In genomic region chr10:119734396-119735332, GRCh38 we compare ENCODE assay signal across 13 cellular contexts. TPM values are rescaled to one million over a fixed set of nuclear protein-coding genes. Genes with fewer than 3 reads are reported as not detected.
DNase-seq lines count a peak whose midpoint lies in the region; ATAC-seq, FAIRE-seq and TF ChIP-seq lines count a peak whose summit lies in the region.
"Had no signal": no experiment of that assay in that cellular context is flagged by ENCODE, and none has a peak within 500 bp of the region (broad histone marks: within the 10 kb centered on the region; RNA-seq: fewer than 3 reads in every experiment).

No MANE protein-coding gene starts in this region.

- no peak overlapping the region for H3K4me3 ChIP-seq in astrocyte (ENCODE audit: insufficient read depth, low read depth, low read length)
- H3K4me3 ChIP-seq in kidney epithelial cell (ENCODE audit: low read depth, low read length): no peak overlapping the region
- H3K4me3 ChIP-seq in effector memory CD4-positive, alpha-beta T cell (ENCODE audit: insufficient read depth, low read depth, low read length, poor library complexity, severe bottlenecking): no peak overlapping the region
- H3K4me3 ChIP-seq: upper lobe of right lung had no signal

- no peak overlapping the region for H2AFZ ChIP-seq in astrocyte (ENCODE audit: low read depth, low read length)

- no peak overlapping the region for H3K27ac Mint-ChIP-seq in astrocyte (ENCODE audit: unreplicated experiment)

- H3K27ac ChIP-seq in astrocyte (ENCODE audit: low read depth, low read length): no peak overlapping the region
- no peak overlapping the region for H3K27ac ChIP-seq in effector memory CD4-positive, alpha-beta T cell (ENCODE audit: insufficient read depth, low read length, poor library complexity, severe bottlenecking)
- H3K27ac ChIP-seq: upper lobe of right lung had no signal

- TF ChIP-seq CTCF in astrocyte (IDR thresholded peaks at IDR 0.05; ENCODE audit: insufficient read depth, low read depth, low read length): no peak
- no peak for TF ChIP-seq CTCF in kidney epithelial cell (IDR thresholded peaks at IDR 0.05; ENCODE audit: insufficient read depth, low read length, poor library complexity, severe bottlenecking)

- no peak for FAIRE-seq in astrocyte (lab: Jason Lieb, UNC)

- H3K36me3 Mint-ChIP-seq in astrocyte (ENCODE audit: low read depth, unreplicated experiment): no peaks in the 10 kb centered on the region

- H3K27me3 Mint-ChIP-seq in astrocyte (ENCODE audit: low read depth, unreplicated experiment): no peaks in the 10 kb centered on the region

- H3K79me2 ChIP-seq in astrocyte (ENCODE audit: insufficient read depth, low read length): peaks cover 50% of the 10 kb centered on the region

- H3K9me3 ChIP-seq in astrocyte (ENCODE audit: insufficient read depth, low read depth, low read length): no peaks in the 10 kb centered on the region
- H3K9me3 ChIP-seq in effector memory CD4-positive, alpha-beta T cell (ENCODE audit: control insufficient read depth, low read length): no peaks in the 10 kb centered on the region
- H3K9me3 ChIP-seq: upper lobe of right lung had no signal

- H3K4me3 Mint-ChIP-seq in astrocyte (ENCODE audit: unreplicated experiment): no peak overlapping the region

- no peak overlapping the region for H3K4me2 ChIP-seq in astrocyte (ENCODE audit: low read length)

- intact Hi-C loops in cardiac septum (cut with DNase I): no loop called here

- no peaks in the 10 kb centered on the region for H3K9me3 Mint-ChIP-seq in astrocyte (ENCODE audit: unreplicated experiment)

- no peaks in the 10 kb centered on the region for H4K20me1 ChIP-seq in astrocyte (ENCODE audit: insufficient read depth, low read length)

- peaks cover 26% of the 10 kb centered on the region for H3K4me1 ChIP-seq in astrocyte (ENCODE audit: insufficient read depth, low read length)
- H3K4me1 ChIP-seq in effector memory CD4-positive, alpha-beta T cell (ENCODE audit: control insufficient read depth, insufficient read depth, low read length, poor library complexity, severe bottlenecking): peaks cover 16% of the 10 kb centered on the region

- DNase-seq in COLO829 (ENCODE audit: low spot score) (peak; percentile 69), HT1080 (ENCODE audit: low read depth) (peak; percentile 65), astrocyte (ENCODE audit: low read depth) (peak; percentile 74), kidney epithelial cell (ENCODE audit: low read depth) (peak; percentile 56), cardiac septum (ENCODE audit: low spot score) (no peak)
- no peak for DNase-seq in effector memory CD4-positive, alpha-beta T cell
- DNase-seq: activated effector memory CD4-positive, alpha-beta T cell treated with anti-CD3 and anti-CD28 coated beads, Interleukin-2, amount 50 U/mL, for 16 hours; GOT3; islet precursor cell; posterior cingulate gyrus; upper lobe of right lung had no signal

- H3K27me3 ChIP-seq in astrocyte (ENCODE audit: insufficient read depth, low read length) (no peaks in the 10 kb centered on the region), kidney epithelial cell (ENCODE audit: control insufficient read depth, insufficient read depth, low read length) (no peaks in the 10 kb centered on the region)
- H3K27me3 ChIP-seq in effector memory CD4-positive, alpha-beta T cell (replicated peaks; ENCODE audit: control insufficient read depth, insufficient read depth, low read length, poor library complexity, severe bottlenecking): no peaks in the 10 kb centered on the region
- H3K27me3 ChIP-seq: upper lobe of right lung had no signal

- peaks cover 32% of the 10 kb centered on the region for H3K4me1 Mint-ChIP-seq in astrocyte (ENCODE audit: low read depth, unreplicated experiment)

- no peaks in the 10 kb centered on the region for H3K36me3 ChIP-seq in astrocyte (ENCODE audit: insufficient read depth, low read length)
- no peaks in the 10 kb centered on the region for H3K36me3 ChIP-seq in kidney epithelial cell (ENCODE audit: control insufficient read depth, insufficient read depth, low read length)
- H3K36me3 ChIP-seq in effector memory CD4-positive, alpha-beta T cell (ENCODE audit: control insufficient read depth, insufficient read depth, low read length): no peaks in the 10 kb centered on the region
- H3K36me3 ChIP-seq: upper lobe of right lung had no signal

- H3K9ac ChIP-seq in astrocyte (ENCODE audit: low read length): no peak overlapping the region

- ATAC-seq in GM18867 (IDR thresholded peaks at IDR 0.05; ENCODE audit: unreplicated experiment): no peak
- no peak for ATAC-seq in GM19328 (IDR thresholded peaks at IDR 0.05; ENCODE audit: unreplicated experiment)
- ATAC-seq: upper lobe of right lung had no signal

RNA-seq across cellular contexts. Expression of gene INPP5F, which starts 8.8 kb away (rescaled TPM):
- 17.2 and 19.0 TPM in 2 replicates for total RNA-seq in HT1080 (2014; rRNA removed; shearing (Covaris generic))
- 23.2 and 28.3 TPM in 2 replicates for polyA plus RNA-seq in HT1080 (2015; cell fraction: cytosol; rRNA removed)
- polyA plus RNA-seq in HT1080 (2015; cell fraction: nucleus; rRNA removed): 34.1 and 35.1 TPM in 2 replicates
- total RNA-seq in astrocyte (101 and 102 TPM in 2 replicates), kidney epithelial cell (13.9 and 15.3 TPM in 2 replicates), cardiac septum (20.2 TPM)

Comparison
In these comparisons a context has a peak if more than half of its experiments do, and no peak if none do; other contexts are left out.
1. DNase-seq: peak in COLO829 (single experiment), HT1080 (single experiment), astrocyte (single experiment) and kidney epithelial cell (single experiment); none in effector memory CD4-positive, alpha-beta T cell (0 of 3) and cardiac septum (single experiment).